Comparison of ENCODE assay signal across 17 cellular contexts in genomic region chr11:103078710-103079109, GRCh38. TPM values are rescaled to one million over a fixed set of nuclear protein-coding genes. Genes with fewer than 3 reads are reported as not detected.
DNase-seq lines count a peak whose midpoint lies in the region; ATAC-seq, FAIRE-seq and TF ChIP-seq lines count a peak whose summit lies in the region.
"Had no signal": no experiment of that assay in that cellular context is flagged by ENCODE, and none has a peak within 500 bp of the region (broad histone marks: within the 10 kb centered on the region; RNA-seq: fewer than 3 reads in every experiment).

No MANE protein-coding gene starts in this region.

- no peaks in the 10 kb centered on the region for H3K9me3 Mint-ChIP-seq in activated naive CD8-positive, alpha-beta T cell (ENCODE audit: low read depth)
- H3K9me3 Mint-ChIP-seq in activated naive CD8-positive, alpha-beta T cell treated with anti-CD3 and anti-CD28 coated beads for 36 hours = no peaks in the 10 kb centered on the region
- peaks cover 2% of the 10 kb centered on the region for H3K9me3 Mint-ChIP-seq in chondrocyte (ENCODE audit: low read depth)
- H3K9me3 Mint-ChIP-seq: CD8-positive, alpha-beta memory T cell; IgD-negative memory B cell had no signal

- intact Hi-C loops in esophagus squamous epithelium (cut with DNase I) = no loop called here
- intact Hi-C loops in pancreas (cut with DNase I) = no loop called here

- H3K4me1 ChIP-seq in esophagus squamous epithelium (peaks cover 0 to 23% (median 0%) of the 10 kb centered on the region in 3 donors), pancreas (no peaks in the 10 kb centered on the region)
- H3K4me1 ChIP-seq: Caco-2 had no signal

- ATAC-seq in pancreas (no peak), HG02642 (IDR thresholded peaks at IDR 0.05; ENCODE audit: poor library complexity, unreplicated experiment) (no peak), GM19397 (IDR thresholded peaks at IDR 0.05; ENCODE audit: unreplicated experiment) (no peak)

- H3K9me3 ChIP-seq in esophagus squamous epithelium (no peaks in the 10 kb centered on the region), pancreas (no peaks in the 10 kb centered on the region)
- H3K9me3 ChIP-seq: Caco-2 had no signal

- peak overlapping the region; percentile 47 for H3K27ac Mint-ChIP-seq in activated naive CD8-positive, alpha-beta T cell
- H3K27ac Mint-ChIP-seq in activated naive CD8-positive, alpha-beta T cell treated with anti-CD3 and anti-CD28 coated beads for 36 hours = no peak overlapping the region
- H3K27ac Mint-ChIP-seq in chondrocyte (ENCODE audit: unreplicated experiment) = peak overlapping the region; percentile 8

- H3K4me3 ChIP-seq in esophagus squamous epithelium = no peak overlapping the region
- H3K4me3 ChIP-seq in pancreas = no peak overlapping the region
- H3K4me3 ChIP-seq: GM23248 had no signal

- 90% methylated on average over 4 to 5 of the region's 5 CpGs for WGBS in esophagus squamous epithelium, 2 donors
- 95 to 96% methylated on average over 5 of the region's 5 CpGs for WGBS in pancreas, 2 donors

- TF ChIP-seq CTCF in chondrocyte (IDR thresholded peaks at IDR 0.05) (no peak), esophagus squamous epithelium (IDR thresholded peaks at IDR 0.05) (no peak), pancreas (IDR thresholded peaks at IDR 0.05) (no peak)

- H3K4me1 Mint-ChIP-seq in activated naive CD8-positive, alpha-beta T cell (ENCODE audit: low read depth) = peaks cover 2% of the 10 kb centered on the region
- H3K4me1 Mint-ChIP-seq in activated naive CD8-positive, alpha-beta T cell treated with anti-CD3 and anti-CD28 coated beads for 36 hours = peaks cover 7% of the 10 kb centered on the region
- no peaks in the 10 kb centered on the region for H3K4me1 Mint-ChIP-seq in chondrocyte (ENCODE audit: low read depth)
- H3K4me1 Mint-ChIP-seq: IgD-negative memory B cell had no signal

- H3K27me3 Mint-ChIP-seq in activated naive CD8-positive, alpha-beta T cell = no peaks in the 10 kb centered on the region
- H3K27me3 Mint-ChIP-seq in activated naive CD8-positive, alpha-beta T cell treated with anti-CD3 and anti-CD28 coated beads for 36 hours = no peaks in the 10 kb centered on the region
- H3K27me3 Mint-ChIP-seq in chondrocyte (ENCODE audit: low read depth) = no peaks in the 10 kb centered on the region
- H3K27me3 Mint-ChIP-seq: CD8-positive, alpha-beta memory T cell; IgD-negative memory B cell had no signal

- peak overlapping the region; percentile 6 to 39 (median 12) for H3K27ac ChIP-seq in esophagus squamous epithelium
- H3K27ac ChIP-seq in pancreas = no peak overlapping the region
- H3K27ac ChIP-seq: 22Rv1 had no signal

- H3K36me3 Mint-ChIP-seq in activated naive CD8-positive, alpha-beta T cell = peaks cover 20% of the 10 kb centered on the region
- peaks cover 52% of the 10 kb centered on the region for H3K36me3 Mint-ChIP-seq in activated naive CD8-positive, alpha-beta T cell treated with anti-CD3 and anti-CD28 coated beads for 36 hours
- H3K36me3 Mint-ChIP-seq in chondrocyte (ENCODE audit: low read depth) = peaks cover 24% of the 10 kb centered on the region

- H3K36me3 ChIP-seq in esophagus squamous epithelium = peaks cover 0 to 90% (median 5%) of the 10 kb centered on the region in 3 donors
- peaks cover 0 to 23% (median 0%) of the 10 kb centered on the region in 3 donors for H3K36me3 ChIP-seq in pancreas

- H3K27me3 ChIP-seq in esophagus squamous epithelium (no peaks in the 10 kb centered on the region), pancreas (no peaks in the 10 kb centered on the region)

- DNase-seq in activated naive CD8-positive, alpha-beta T cell treated with anti-CD3 and anti-CD28 coated beads for 36 hours = no peak
- DNase-seq in chondrocyte (ENCODE audit: low spot score) (no peak), esophagus squamous epithelium (lab: John Stamatoyannopoulos, UW) (no peak), pancreas (no peak)
- no peak for DNase-seq in activated CD4-positive, alpha-beta T cell treated with anti-CD3 and anti-CD28 coated beads for 48 hours
- DNase-seq: Caco-2; CD8-positive, alpha-beta memory T cell; DND-41; GDM1; GM23248; H7 had no signal

- no peak for TF ChIP-seq POLR2A in esophagus squamous epithelium (IDR thresholded peaks at IDR 0.05)

- H3K4me3 Mint-ChIP-seq in activated naive CD8-positive, alpha-beta T cell = no peak overlapping the region
- H3K4me3 Mint-ChIP-seq in activated naive CD8-positive, alpha-beta T cell treated with anti-CD3 and anti-CD28 coated beads for 36 hours = no peak overlapping the region
- no peak overlapping the region for H3K4me3 Mint-ChIP-seq in chondrocyte (ENCODE audit: unreplicated experiment)
- H3K4me3 Mint-ChIP-seq: CD14-positive monocyte; CD8-positive, alpha-beta memory T cell; IgD-negative memory B cell had no signal

- no peak for FAIRE-seq in pancreas (lab: Jason Lieb, UNC)

RNA-seq across cellular contexts. Expression of gene DCUN1D5, which starts 13.2 kb away (rescaled TPM):
- total RNA-seq in activated naive CD8-positive, alpha-beta T cell treated with anti-CD3 and anti-CD28 coated beads for 36 hours = 100 to 1,000 TPM; 107 to 110 TPM
- total RNA-seq in chondrocyte (35.8 to 38.9 TPM (median 37.9 TPM) in 3 replicates), esophagus squamous epithelium (10 to 100 TPM; 50.0 to 88.0 (median 63.9) TPM), pancreas (1 to 10 TPM; 6.7 to 9.9 (median 9.4) TPM)
- 1 to 10 TPM; 5.8 to 8.1 TPM for polyA plus RNA-seq in pancreas

RNA-seq across cellular contexts. Expression of gene DYNC2H1, which starts 30.5 kb away (rescaled TPM):
- 1 to 10 TPM; 3.0 to 3.2 TPM for total RNA-seq in activated naive CD8-positive, alpha-beta T cell treated with anti-CD3 and anti-CD28 coated beads for 36 hours
- total RNA-seq in chondrocyte (5.7 to 20.1 TPM (median 7.2 TPM) in 3 replicates), esophagus squamous epithelium (10 to 100 TPM in 2 of 4 donors, 1 to 10 TPM in 2; 6.8 to 13.9 (median 9.3) TPM), pancreas (10 to 100 TPM in 2 of 6 donors, 1 to 10 TPM in 4; 6.6 to 11.0 (median 7.8) TPM)
- polyA plus RNA-seq in pancreas = 10 to 100 TPM in 1 of 2 donors, 1 to 10 TPM in 1; 8.8 to 15.2 TPM

Comparison
In these comparisons a context has a peak if more than half of its experiments do, and no peak if none do; other contexts are left out.
1. H3K27ac ChIP-seq: peak in esophagus squamous epithelium (4 of 4); none in pancreas (0 of 4).